Comparison of ENCODE assay signal across 16 cellular contexts in the genomic region with DNA sequence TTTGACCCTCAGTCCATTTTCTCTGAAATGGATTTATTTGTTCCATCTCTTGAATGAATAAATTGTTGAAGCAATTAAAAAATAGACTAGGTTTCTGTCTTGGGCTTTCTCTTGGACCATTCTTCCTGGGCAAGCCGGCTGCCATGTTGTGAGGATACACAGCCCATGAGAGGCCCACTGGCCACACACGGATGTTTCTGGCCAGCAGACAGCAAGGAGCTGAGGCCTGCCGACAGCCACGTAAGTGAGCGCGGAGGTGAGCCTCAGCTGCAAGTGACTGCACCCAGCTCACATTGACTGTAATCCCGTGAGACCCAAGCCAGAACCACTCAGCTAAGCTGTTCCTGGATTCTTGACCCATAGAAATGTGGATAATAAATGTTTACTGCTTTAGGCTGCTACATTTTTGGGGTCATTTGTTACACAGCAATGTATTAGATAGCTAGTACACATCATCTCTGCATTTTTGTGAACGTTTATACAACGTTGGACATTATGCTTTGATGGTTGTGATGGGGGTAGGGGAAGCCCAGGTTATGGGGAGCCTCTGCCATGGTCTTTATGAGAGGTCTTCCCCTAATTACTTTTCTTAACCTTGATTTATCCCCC.
"Had no signal": no experiment of that assay in that cellular context is flagged by ENCODE, and none has a peak within 500 bp of the region (broad histone marks: within the 10 kb centered on the region; RNA-seq: fewer than 3 reads in every experiment).

No MANE protein-coding gene starts in this region.

- H3K27me3 ChIP-seq: left lung, uterus had no signal

- H3K27me3 Mint-ChIP-seq: stimulated activated naive CD8-positive, alpha-beta T cell treated with anti-CD3 and anti-CD28 coated beads, Interleukin-15, Interleukin-2, amounts not matched to agents 100 ng/mL and 50 ng/mL, for 24 hours had no signal

- H3K9me3 Mint-ChIP-seq: activated T-helper 2 cell treated with anti-CD3 and anti-CD28 coated beads, Interferon-gamma antibody, Interleukin-2, Interleukin-4, amounts not matched to agents 10 μg/mL and 5 μg/mL and 100 μg/mL, durations not matched to agents 14 hours and 24 hours and 36 hours; natural killer cell treated with Interleukin-12 subunit alpha and Interleukin-12 subunit beta and Interleukin-15 and Interleukin-18, amount 100 ng/mL, for 72 hours; stimulated activated naive CD8-positive, alpha-beta T cell treated with anti-CD3 and anti-CD28 coated beads, Interleukin-15, Interleukin-2, amounts not matched to agents 100 ng/mL and 50 ng/mL, for 24 hours had no signal

- DNase-seq: activated CD4-positive, CD25-positive, alpha-beta regulatory T cell treated with anti-CD3 and anti-CD28 coated beads, Interleukin-2, amount 50 U/mL, for 72 hours; activated naive CD4-positive, alpha-beta T cell treated with anti-CD3 and anti-CD28 coated beads, Interleukin-2, amount 50 U/mL, for 16 hours; foreskin fibroblast; hippocampal formation; left lung; mesenchymal stem cell; nucleus accumbens; right cardiac atrium; stimulated activated CD4-positive, alpha-beta T cell treated with anti-CD3 and anti-CD28 coated beads, Interleukin-4, amount 100 ng/mL, for 4 hours; stimulated activated CD8-positive, alpha-beta memory T cell treated with anti-CD3 and anti-CD28 coated beads, Interleukin-4, amount 100 ng/mL, for 48 hours; T-helper 9 cell; uterus had no signal

- ATAC-seq: natural killer cell treated with Interleukin-12 subunit alpha and Interleukin-12 subunit beta and Interleukin-15 and Interleukin-18, amount 100 ng/mL, for 72 hours had no signal

- H3K9me3 ChIP-seq: left lung, uterus had no signal

- H3K27ac Mint-ChIP-seq: natural killer cell treated with Interleukin-12 subunit alpha and Interleukin-12 subunit beta and Interleukin-15 and Interleukin-18, amount 100 ng/mL, for 72 hours had no signal

- H3K4me1 ChIP-seq: uterus had no signal

- H3K36me3 ChIP-seq: uterus had no signal

- H3K4me3 ChIP-seq: left lung, skin epidermis, uterus had no signal

- H3K4me3 Mint-ChIP-seq: natural killer cell treated with Interleukin-12 subunit alpha and Interleukin-12 subunit beta and Interleukin-15 and Interleukin-18, amount 100 ng/mL, for 72 hours; stimulated activated naive CD8-positive, alpha-beta T cell treated with anti-CD3 and anti-CD28 coated beads, Interleukin-15, Interleukin-2, amounts not matched to agents 100 ng/mL and 50 ng/mL, for 24 hours had no signal

- H3K27ac ChIP-seq: left lung, uterus had no signal
